In genomic region chr10:54906940-54907339, GRCh38 we compare ENCODE assay signal across 22 cellular contexts.
DNase-seq lines count a peak whose midpoint lies in the region; ATAC-seq, FAIRE-seq and TF ChIP-seq lines count a peak whose summit lies in the region.
"Had no signal": no experiment of that assay in that cellular context is flagged by ENCODE, and none has a peak within 500 bp of the region (broad histone marks: within the 10 kb centered on the region; RNA-seq: fewer than 3 reads in every experiment).

No MANE protein-coding gene starts in this region.

- ATAC-seq in A549 (no peak), GM23338 (no peak), K562 (no peak)
- ATAC-seq: CD8-positive, alpha-beta T cell had no signal

- intact Hi-C loops in K562 (cut with micrococcal nuclease), result no loop called here
- intact Hi-C loops in endothelial cell of umbilical vein (cut with micrococcal nuclease), result no loop called here
- intact Hi-C loops in testis (cut with DNase I; ENCODE audit: low total_unique reads), result no loop called here

- H3K27me3 Mint-ChIP-seq in GM23338 (ENCODE audit: insufficient read depth, low read depth, poor library complexity), result peaks cover 1% of the 10 kb centered on the region
- H3K27me3 Mint-ChIP-seq: B cell; CD4-positive, alpha-beta T cell had no signal

- H3K4me2 ChIP-seq in A549, result no peak overlapping the region
- no peak overlapping the region for H3K4me2 ChIP-seq in GM23338
- no peak overlapping the region for H3K4me2 ChIP-seq in K562 (ENCODE audit: insufficient read depth, low read length)
- no peak overlapping the region for H3K4me2 ChIP-seq in endothelial cell of umbilical vein (ENCODE audit: insufficient read depth, low read length)
- H3K4me2 ChIP-seq: BLaER1 treated with 17β-estradiol and CSF1 and Interleukin-3, amounts not matched to agents 10 nM and 100 nM had no signal

- H3K4me1 ChIP-seq in A549, result no peaks in the 10 kb centered on the region
- H3K4me1 ChIP-seq in GM23338 (ENCODE audit: insufficient read depth), result peaks cover 4% of the 10 kb centered on the region; the same call in 1 of the 2 replicates
- no peaks in the 10 kb centered on the region for H3K4me1 ChIP-seq in K562 (replicated peaks in 1 of 2; ENCODE audit: control insufficient read depth in 2 of 2, insufficient read depth in 2 of 2, low read length in 2 of 2)
- H3K4me1 ChIP-seq in endothelial cell of umbilical vein (ENCODE audit: control insufficient read depth, extremely low read depth, insufficient read depth, low read length), result no peaks in the 10 kb centered on the region
- H3K4me1 ChIP-seq in SJCRH30, result no peaks in the 10 kb centered on the region
- H3K4me1 ChIP-seq in testis, result no peaks in the 10 kb centered on the region
- H3K4me1 ChIP-seq: BLaER1 treated with 17β-estradiol and CSF1 and Interleukin-3, amounts not matched to agents 10 nM and 100 nM; Caco-2 had no signal

- H3K27ac Mint-ChIP-seq in GM23338, result peak overlapping the region; percentile 72
- H3K27ac Mint-ChIP-seq: B cell; CD4-positive, alpha-beta T cell; CD8-positive, alpha-beta T cell had no signal

- BruUV-seq in K562 (replicated peaks; lab: Mats Ljungman, UMichigan) (no TSS peak), endothelial cell of umbilical vein (replicated peaks; lab: Mats Ljungman, UMichigan) (no TSS peak)

- no peak for TF ChIP-seq EP300 in A549 (IDR thresholded peaks at IDR 0.05)
- no peak for TF ChIP-seq EP300 in K562 (IDR thresholded peaks at IDR 0.05; ENCODE audit: low read length)

- no peak overlapping the region for H3K4me3 Mint-ChIP-seq in GM23338
- H3K4me3 Mint-ChIP-seq: B cell; CD4-positive, alpha-beta T cell; CD8-positive, alpha-beta T cell had no signal

- H3F3A ChIP-seq in GM23338 (replicated peaks; ENCODE audit: low read depth), result no peaks in the 10 kb centered on the region

- H3K9me2 ChIP-seq in GM23338 (ENCODE audit: insufficient read depth), result no peaks in the 10 kb centered on the region

- dilution Hi-C loops in endothelial cell of umbilical vein (cut with MboI; ENCODE audit: extremely low pct_ligation_motif_present, low sequenced_read_pairs), result no loop called here

- H3K4me1 Mint-ChIP-seq in GM23338, result peaks cover 18% of the 10 kb centered on the region
- H3K4me1 Mint-ChIP-seq: B cell had no signal

- H3K79me2 ChIP-seq in GM23338 (replicated peaks; ENCODE audit: insufficient read depth) (no peaks in the 10 kb centered on the region), K562 (ENCODE audit: control insufficient read depth, insufficient read depth, low read length) (no peaks in the 10 kb centered on the region), endothelial cell of umbilical vein (ENCODE audit: control insufficient read depth, insufficient read depth, low read length) (no peaks in the 10 kb centered on the region)

- no peak overlapping the region for H3K27ac ChIP-seq in A549
- no peak overlapping the region for H3K27ac ChIP-seq in GM23338 (ENCODE audit: low read depth)
- no peak overlapping the region for H3K27ac ChIP-seq in K562 (ENCODE audit: extremely low read depth, low read depth, low read length)
- H3K27ac ChIP-seq in endothelial cell of umbilical vein (ENCODE audit: insufficient read depth, low read depth, low read length), result no peak overlapping the region
- no peak overlapping the region for H3K27ac ChIP-seq in SJCRH30
- H3K27ac ChIP-seq in testis, result no peak overlapping the region
- H3K27ac ChIP-seq: BLaER1 treated with 17β-estradiol and CSF1 and Interleukin-3, amounts not matched to agents 10 nM and 100 nM; C4-2B had no signal

- H3K9me1 ChIP-seq in K562 (ENCODE audit: control insufficient read depth, insufficient read depth, low read length), result no peaks in the 10 kb centered on the region
- no peaks in the 10 kb centered on the region for H3K9me1 ChIP-seq in endothelial cell of umbilical vein (replicated peaks; ENCODE audit: control insufficient read depth, extremely low read depth, insufficient read depth, low read length)

- H4K20me1 ChIP-seq in GM23338 (replicated peaks; ENCODE audit: insufficient read depth) (no peaks in the 10 kb centered on the region), K562 (replicated peaks; ENCODE audit: control insufficient read depth, insufficient read depth, low read length) (no peaks in the 10 kb centered on the region), endothelial cell of umbilical vein (replicated peaks; ENCODE audit: control insufficient read depth, extremely low read depth, insufficient read depth, low read length) (no peaks in the 10 kb centered on the region)
- H4K20me1 ChIP-seq: BLaER1 treated with 17β-estradiol and CSF1 and Interleukin-3, amounts not matched to agents 10 nM and 100 nM had no signal

- no peak overlapping the region for H3K4me3 ChIP-seq in A549
- no peak overlapping the region for H3K4me3 ChIP-seq in GM23338
- H3K4me3 ChIP-seq in K562, result no peak overlapping the region
- no peak overlapping the region for H3K4me3 ChIP-seq in endothelial cell of umbilical vein (replicated peaks in 1 of 3; ENCODE audit: insufficient read depth in 1 of 3, low read depth in 1 of 3, low read length in 3 of 3)
- no peak overlapping the region for H3K4me3 ChIP-seq in SJCRH30
- H3K4me3 ChIP-seq in testis, result no peak overlapping the region
- H3K4me3 ChIP-seq: BLaER1 treated with 17β-estradiol and CSF1 and Interleukin-3, amounts not matched to agents 10 nM and 100 nM had no signal

- no peak for DNase-seq in A549 (ENCODE audit: low read depth in 1 of 2, low spot score in 1 of 2)
- no peak for DNase-seq in GM23338 (ENCODE audit: low spot score)
- no peak for DNase-seq in K562 (ENCODE audit: extremely low read depth in 1 of 4, low spot score in 3 of 4)
- no peak for DNase-seq in endothelial cell of umbilical vein (ENCODE audit: low read depth, low spot score)
- DNase-seq in SJCRH30, result no peak
- DNase-seq in NCI-H1436 treated with DMSO at 0.1 percent for 48 hours (lab: John Stamatoyannopoulos, UW), result no peak
- no peak for DNase-seq in testis
- DNase-seq: 8988T; AML-193; Caco-2; Calu3; CD4-positive, alpha-beta T cell; CD8-positive, alpha-beta T cell; DMS79 treated with DMSO at 0.1 percent for 48 hours; GF-D8 had no signal

- no peak for TF ChIP-seq POLR2A in A549 (IDR thresholded peaks at IDR 0.05; ENCODE audit: low read length)
- no peak for TF ChIP-seq POLR2A in K562 (conservative IDR thresholded peaks at IDR 0.05)
- TF ChIP-seq POLR2A in endothelial cell of umbilical vein (IDR thresholded peaks at IDR 0.05; ENCODE audit: low read depth, low read length), result no peak
- TF ChIP-seq POLR2A in testis (IDR thresholded peaks at IDR 0.05), result no peak

- TF ChIP-seq CTCF in A549 (IDR thresholded peaks at IDR 0.05) (no peak), GM23338 (conservative IDR thresholded peaks at IDR 0.05; ENCODE audit: low read depth in 2 of 2) (no peak), K562 (IDR thresholded peaks at IDR 0.05 in 2 of 3, conservative IDR thresholded peaks at IDR 0.05 in 1 of 3; ENCODE audit: insufficient read depth in 2 of 3, low read depth in 1 of 3, low read length in 3 of 3) (no peak), endothelial cell of umbilical vein (IDR thresholded peaks at IDR 0.05; ENCODE audit: extremely low read depth in 1 of 2, insufficient read depth in 1 of 2, low read depth in 1 of 2, low read length in 2 of 2) (no peak), testis (IDR thresholded peaks at IDR 0.05) (no peak)

- FAIRE-seq in A549 (lab: Jason Lieb, UNC), result no peak
- FAIRE-seq in K562 (lab: Jason Lieb, UNC), result no peak
- no peak for FAIRE-seq in endothelial cell of umbilical vein (lab: Jason Lieb, UNC)
- FAIRE-seq: D721Med, G401.6, GM12891, GM19239 had no signal

- TF ChIP-seq RAD21 in A549 (conservative IDR thresholded peaks at IDR 0.05 in 1 of 2, IDR thresholded peaks at IDR 0.05 in 1 of 2) (no peak), K562 (CRISPR knock-in tag; conservative IDR thresholded peaks at IDR 0.05 in 1 of 2, IDR thresholded peaks at IDR 0.05 in 1 of 2) (no peak)

- peaks cover 10% of the 10 kb centered on the region; the same call in 2 of the 3 replicates for H3K9me3 Mint-ChIP-seq in GM23338

- H3K27me3 ChIP-seq in GM23338 (ENCODE audit: insufficient read depth) (no peaks in the 10 kb centered on the region), K562 (ENCODE audit: control insufficient read depth in 2 of 2, insufficient read depth in 2 of 2, low read length in 2 of 2) (no peaks in the 10 kb centered on the region), endothelial cell of umbilical vein (ENCODE audit: control insufficient read depth in 2 of 2, insufficient read depth in 2 of 2, low read length in 2 of 2) (no peaks in the 10 kb centered on the region), SJCRH30 (no peaks in the 10 kb centered on the region), testis (no peaks in the 10 kb centered on the region)
- H3K27me3 ChIP-seq: BLaER1 treated with 17β-estradiol and CSF1 and Interleukin-3, amounts not matched to agents 10 nM and 100 nM had no signal

- H2AFZ ChIP-seq in GM23338 (no peak overlapping the region), K562 (ENCODE audit: low read depth, low read length) (no peak overlapping the region), endothelial cell of umbilical vein (ENCODE audit: low read depth, low read length) (peak overlapping the region; percentile 16)

- H3K9me3 ChIP-seq in A549, result no peaks in the 10 kb centered on the region
- no peaks in the 10 kb centered on the region; the same call in 1 of the 2 replicates for H3K9me3 ChIP-seq in K562 (replicated peaks; ENCODE audit: control insufficient read depth, insufficient read depth, low read depth, low read length)
- no peaks in the 10 kb centered on the region for H3K9me3 ChIP-seq in endothelial cell of umbilical vein (replicated peaks; ENCODE audit: control insufficient read depth, insufficient read depth, low read length)
- H3K9me3 ChIP-seq in SJCRH30 (replicated peaks), result no peaks in the 10 kb centered on the region
- no peaks in the 10 kb centered on the region for H3K9me3 ChIP-seq in testis
- H3K9me3 ChIP-seq: BLaER1 treated with 17β-estradiol and CSF1 and Interleukin-3, amounts not matched to agents 10 nM and 100 nM had no signal

- in situ Hi-C loops in K562 (cut with MboI), result no loop called here

- POLR2A ChIA-PET in A549 (lab: Yijun Ruan, JAX) (no interaction called here), K562 (lab: Yijun Ruan, JAX) (no interaction called here), endothelial cell of umbilical vein (lab: Charles Lee) (no interaction called here)

- no peak overlapping the region for H3K9ac ChIP-seq in K562 (ENCODE audit: insufficient read depth in 1 of 2, low read depth in 2 of 2, low read length in 2 of 2)
- H3K9ac ChIP-seq in endothelial cell of umbilical vein (replicated peaks; ENCODE audit: extremely low read depth, insufficient read depth, low read length), result no peak overlapping the region
- H3K9ac ChIP-seq: BLaER1 treated with 17β-estradiol and CSF1 and Interleukin-3, amounts not matched to agents 10 nM and 100 nM had no signal

- no peaks in the 10 kb centered on the region; the same call in 2 of the 3 replicates for H3K36me3 Mint-ChIP-seq in GM23338 (ENCODE audit: low read depth)
- H3K36me3 Mint-ChIP-seq: CD8-positive, alpha-beta T cell had no signal

- H3K36me3 ChIP-seq in GM23338 (ENCODE audit: insufficient read depth), result no peaks in the 10 kb centered on the region
- no peaks in the 10 kb centered on the region for H3K36me3 ChIP-seq in K562 (ENCODE audit: control insufficient read depth, insufficient read depth, low read length)
- no peaks in the 10 kb centered on the region for H3K36me3 ChIP-seq in endothelial cell of umbilical vein (ENCODE audit: control insufficient read depth in 2 of 2, extremely low read depth in 1 of 2, insufficient read depth in 2 of 2, low read length in 2 of 2)
- H3K36me3 ChIP-seq in SJCRH30, result no peaks in the 10 kb centered on the region
- H3K36me3 ChIP-seq in testis (ENCODE audit: low read depth, missing control alignments), result no peaks in the 10 kb centered on the region
- H3K36me3 ChIP-seq: BLaER1 treated with 17β-estradiol and CSF1 and Interleukin-3, amounts not matched to agents 10 nM and 100 nM had no signal

- CTCF ChIA-PET in A549 (lab: Yijun Ruan, JAX), result no interaction called here
- CTCF ChIA-PET in K562 (lab: Yijun Ruan, JAX; ENCODE audit: low intra/inter-chr PET ratio), result no interaction called here
- CTCF ChIA-PET in endothelial cell of umbilical vein (lab: Charles Lee), result interaction anchor here (2.4 kb wide), 1 partner anchor 9 kb away, joined by 7 read pairs; no protein-coding TSS in a partner anchor

Comparison
In these comparisons a context has a peak if more than half of its experiments do, and no peak if none do; other contexts are left out.
1. Of the 35 proteins assayed by ChIP-seq in both K562 and A549: peak only in K562: none; only in A549: none; in both: MAFK; in neither: 34.